ENCODE assay signal across 8 cellular contexts in the genomic region with DNA sequence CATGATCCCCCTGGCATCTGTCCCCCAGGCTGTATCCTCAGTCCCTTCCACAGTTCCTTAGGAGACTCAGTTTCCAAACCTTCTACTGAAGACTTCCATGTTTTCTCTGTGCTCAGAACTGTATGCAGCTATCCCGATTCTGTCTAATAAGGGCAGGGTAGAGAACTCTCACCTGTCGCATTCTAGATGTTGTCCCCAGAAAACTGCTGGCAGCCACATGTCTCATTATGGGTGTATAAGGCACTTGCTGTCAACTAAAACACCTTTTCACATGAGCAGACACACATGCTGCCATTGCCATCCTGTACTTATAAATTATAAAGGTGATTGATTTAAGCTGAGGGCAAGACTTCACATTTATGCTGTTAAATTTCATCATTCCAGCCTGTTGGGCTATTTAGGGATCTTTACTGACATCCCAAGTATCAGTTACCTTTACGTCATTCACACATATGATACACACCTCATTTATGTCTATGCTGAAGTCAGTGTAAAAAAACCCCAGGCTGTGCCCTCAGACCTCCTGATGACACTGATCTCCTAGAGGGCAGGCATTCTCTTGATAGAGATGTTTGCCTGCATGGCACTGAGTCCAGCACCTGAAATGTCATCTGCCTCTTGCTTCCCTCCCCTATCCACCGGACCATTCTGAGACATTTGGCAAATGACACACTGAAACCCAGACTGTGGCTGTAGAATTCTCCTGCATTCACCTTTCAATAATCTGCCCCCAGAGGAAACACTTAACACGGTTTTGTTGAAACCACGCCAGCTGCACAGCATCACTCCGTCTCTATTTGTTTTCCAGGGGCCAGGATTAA. TPM values are rescaled to one million over a fixed set of nuclear protein-coding genes. Genes with fewer than 3 reads are reported as not detected.
DNase-seq lines count a peak whose midpoint lies in the region; ATAC-seq and TF ChIP-seq lines count a peak whose summit lies in the region.

No MANE protein-coding gene starts in this region.

- intact Hi-C loops in activated CD4-positive, alpha-beta memory T cell treated with anti-CD3 and anti-CD28 coated beads for 36 hours (cut with micrococcal nuclease) = no loop called here
- intact Hi-C loops in natural killer cell (cut with micrococcal nuclease) = no loop called here

- peaks cover 29% of the 10 kb centered on the region for H3K4me1 ChIP-seq in HEK293 (ENCODE audit: control insufficient read depth, insufficient read depth, low read length)

- H3K36me3 ChIP-seq in HEK293 (ENCODE audit: control insufficient read depth in 2 of 2, insufficient read depth in 1 of 2, low read length in 2 of 2) = no peaks in the 10 kb centered on the region

- peak; percentile 77 for DNase-seq in G401 (ENCODE audit: low spot score)
- DNase-seq in activated CD4-positive, alpha-beta memory T cell treated with anti-CD3 and anti-CD28 coated beads for 36 hours = peak; percentile 38
- no peak for DNase-seq in natural killer cell
- DNase-seq in occipital lobe (lab: John Stamatoyannopoulos, UW) = no peak

- H3K9me3 Mint-ChIP-seq in activated CD4-positive, alpha-beta memory T cell treated with anti-CD3 and anti-CD28 coated beads for 36 hours = no peaks in the 10 kb centered on the region
- no peaks in the 10 kb centered on the region for H3K9me3 Mint-ChIP-seq in natural killer cell

- H3K27me3 Mint-ChIP-seq in activated CD4-positive, alpha-beta memory T cell treated with anti-CD3 and anti-CD28 coated beads for 36 hours = no peaks in the 10 kb centered on the region
- no peaks in the 10 kb centered on the region for H3K27me3 Mint-ChIP-seq in natural killer cell (ENCODE audit: low read depth in 2 of 2)

- H3K4me3 ChIP-seq in HEK293 (ENCODE audit: low read depth, low read length) = no peak overlapping the region

- peaks cover 48% of the 10 kb centered on the region for H3K4me1 Mint-ChIP-seq in activated CD4-positive, alpha-beta memory T cell treated with anti-CD3 and anti-CD28 coated beads for 36 hours (ENCODE audit: low read depth)
- peaks cover 34 to 38% of the 10 kb centered on the region in 2 donors for H3K4me1 Mint-ChIP-seq in natural killer cell

- peak overlapping the region; percentile 59 for H3K27ac Mint-ChIP-seq in activated CD4-positive, alpha-beta memory T cell treated with anti-CD3 and anti-CD28 coated beads for 36 hours
- H3K27ac Mint-ChIP-seq in natural killer cell = peak overlapping the region; percentile 29 to 66

- no peaks in the 10 kb centered on the region for H3K36me3 Mint-ChIP-seq in activated CD4-positive, alpha-beta memory T cell treated with anti-CD3 and anti-CD28 coated beads for 36 hours
- H3K36me3 Mint-ChIP-seq in natural killer cell = no peaks in the 10 kb centered on the region

- no peaks in the 10 kb centered on the region for H3K9me3 ChIP-seq in HEK293 (ENCODE audit: control insufficient read depth, insufficient read depth, low read depth, low read length)

- no peak overlapping the region for H3K27ac ChIP-seq in HEK293 (ENCODE audit: extremely low read depth, low read depth, low read length)

- CTCF ChIA-PET in HEK293 (lab: Yijun Ruan, JAX) = interaction anchor here (1.3 kb wide), 1 partner anchor 9 kb away, joined by 3 read pairs; no protein-coding TSS in a partner anchor
- CTCF ChIA-PET in activated CD4-positive, alpha-beta memory T cell treated with anti-CD3 and anti-CD28 coated beads for 36 hours (lab: Charles Lee) = no interaction called here

- in situ Hi-C loops in G401 (cut with HindIII; ENCODE audit: low sequenced_read_pairs) = no loop called here

- TF ChIP-seq CTCF in HEK293 (tag by site-specific recombination; IDR thresholded peaks at IDR 0.05) (no peak), natural killer cell (IDR thresholded peaks at IDR 0.05) (no peak)

- POLR2A ChIA-PET in HEK293 (lab: Yijun Ruan, JAX) = interaction anchor here (0.6 to 1.0 kb wide), 2 partner anchors 32 to 160 kb away, joined by 3 to 11 read pairs; no protein-coding TSS in a partner anchor
- POLR2A ChIA-PET in activated CD4-positive, alpha-beta memory T cell treated with anti-CD3 and anti-CD28 coated beads for 36 hours (lab: Charles Lee) = interaction anchor here (1.0 to 2.1 kb wide), 2 partner anchors 13 to 159 kb away, joined by 4 to 5 read pairs; no protein-coding TSS in a partner anchor

- H3K4me3 Mint-ChIP-seq in activated CD4-positive, alpha-beta memory T cell treated with anti-CD3 and anti-CD28 coated beads for 36 hours = no peak overlapping the region
- H3K4me3 Mint-ChIP-seq in natural killer cell = peak overlapping the region; percentile 41

- ATAC-seq in natural killer cell (peak in 2 of 3 donors; percentile 30 to 47), GM21576 (IDR thresholded peaks at IDR 0.05; ENCODE audit: unreplicated experiment) (no peak), HG03565 (IDR thresholded peaks at IDR 0.05; ENCODE audit: unreplicated experiment) (no peak), HG03571 (IDR thresholded peaks at IDR 0.05; ENCODE audit: unreplicated experiment) (no peak)

TF ChIP-seq in HEK293, 187 proteins besides CTCF, POLR2A, EP300 and RAD21 (continues in another document):
- 0 out of 2 replicates have a peak, but pooled peaks have one; percentile 18 for TF ChIP-seq GFI1B (tag by site-specific recombination; IDR thresholded peaks at IDR 0.05)
- TF ChIP-seq EGR2 (tag by site-specific recombination; IDR thresholded peaks at IDR 0.05; ENCODE audit: low read depth) = no peak
- TF ChIP-seq FEZF1 (tag by site-specific recombination; IDR thresholded peaks at IDR 0.05) = 0 out of 2 replicates have a peak, but pooled peaks have one; percentile 43
- TF ChIP-seq ZNF629 (tag by site-specific recombination; IDR thresholded peaks at IDR 0.05) = peak; percentile 75
- TF ChIP-seq, protein P1, sequence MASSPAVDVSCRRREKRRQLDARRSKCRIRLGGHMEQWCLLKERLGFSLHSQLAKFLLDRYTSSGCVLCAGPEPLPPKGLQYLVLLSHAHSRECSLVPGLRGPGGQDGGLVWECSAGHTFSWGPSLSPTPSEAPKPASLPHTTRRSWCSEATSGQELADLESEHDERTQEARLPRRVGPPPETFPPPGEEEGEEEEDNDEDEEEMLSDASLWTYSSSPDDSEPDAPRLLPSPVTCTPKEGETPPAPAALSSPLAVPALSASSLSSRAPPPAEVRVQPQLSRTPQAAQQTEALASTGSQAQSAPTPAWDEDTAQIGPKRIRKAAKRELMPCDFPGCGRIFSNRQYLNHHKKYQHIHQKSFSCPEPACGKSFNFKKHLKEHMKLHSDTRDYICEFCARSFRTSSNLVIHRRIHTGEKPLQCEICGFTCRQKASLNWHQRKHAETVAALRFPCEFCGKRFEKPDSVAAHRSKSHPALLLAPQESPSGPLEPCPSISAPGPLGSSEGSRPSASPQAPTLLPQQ (tag by site-specific recombination; IDR thresholded peaks at IDR 0.05) = 0 out of 2 replicates have a peak, but pooled peaks have one; percentile 25
- TF ChIP-seq ZNF707 (tag by site-specific recombination; IDR thresholded peaks at IDR 0.05) = no peak
- TF ChIP-seq ZNF623 (tag by site-specific recombination; IDR thresholded peaks at IDR 0.05) = no peak
- peak; percentile 92 for TF ChIP-seq SCRT2 (tag by site-specific recombination; IDR thresholded peaks at IDR 0.05)
- TF ChIP-seq KLF10 (tag by site-specific recombination; IDR thresholded peaks at IDR 0.05) = no peak
- TF ChIP-seq ZNF114 (tag by site-specific recombination; IDR thresholded peaks at IDR 0.05) = no peak
- TF ChIP-seq ZIC2 (tag by site-specific recombination; IDR thresholded peaks at IDR 0.05) = peak; percentile 20; the same call in 1 of the 2 replicates
- TF ChIP-seq KLF7 (tag by site-specific recombination; IDR thresholded peaks at IDR 0.05; ENCODE audit: borderline replicate concordance) = no peak
- no peak for TF ChIP-seq ZBTB11 (tag by site-specific recombination; conservative IDR thresholded peaks at IDR 0.05; ENCODE audit: low read depth)
- TF ChIP-seq ZNF792 (tag by site-specific recombination; IDR thresholded peaks at IDR 0.05) = no peak
- no peak for TF ChIP-seq ZNF548 (tag by site-specific recombination; IDR thresholded peaks at IDR 0.05)
- no peak for TF ChIP-seq ZNF37A (tag by site-specific recombination; IDR thresholded peaks at IDR 0.05)
- no peak for TF ChIP-seq ZNF530 (tag by site-specific recombination; IDR thresholded peaks at IDR 0.05; ENCODE audit: low read depth)

RNA-seq across cellular contexts. Expression of gene BTD, which starts 35.8 kb away (rescaled TPM):
- 3.3 and 10.4 TPM in 2 replicates for total RNA-seq in G401 (2014; rRNA removed; shearing (Covaris generic))
- total RNA-seq in activated CD4-positive, alpha-beta memory T cell treated with anti-CD3 and anti-CD28 coated beads for 36 hours = 1 to 10 TPM; 8.6 to 8.7 TPM
- 10 to 100 TPM; 19.9 to 27.5 (median 23.6) TPM for total RNA-seq in natural killer cell
- total RNA-seq in occipital lobe = 19.5 TPM

RNA-seq across cellular contexts. Expression of gene HACL1, which starts 36.0 kb away (rescaled TPM):
- total RNA-seq in G401 (2014; rRNA removed; shearing (Covaris generic)) = 15.0 and 17.4 TPM in 2 replicates
- 10 to 100 TPM; 29.9 to 30.0 TPM for total RNA-seq in activated CD4-positive, alpha-beta memory T cell treated with anti-CD3 and anti-CD28 coated beads for 36 hours
- total RNA-seq in natural killer cell (10 to 100 TPM; 36.7 to 39.8 (median 37.3) TPM), occipital lobe (38.4 TPM)

Comparison
In these comparisons a context has a peak if more than half of its experiments do, and no peak if none do; other contexts are left out.
1. DNase-seq: peak in G401 (single experiment) and activated CD4-positive, alpha-beta memory T cell treated with anti-CD3 and anti-CD28 coated beads for 36 hours (single experiment); none in natural killer cell (single experiment) and occipital lobe (single experiment).
2. ATAC-seq: peak in natural killer cell (2 of 3); none in GM21576 (single experiment), HG03565 (single experiment) and HG03571 (single experiment).